In the genomic region with DNA sequence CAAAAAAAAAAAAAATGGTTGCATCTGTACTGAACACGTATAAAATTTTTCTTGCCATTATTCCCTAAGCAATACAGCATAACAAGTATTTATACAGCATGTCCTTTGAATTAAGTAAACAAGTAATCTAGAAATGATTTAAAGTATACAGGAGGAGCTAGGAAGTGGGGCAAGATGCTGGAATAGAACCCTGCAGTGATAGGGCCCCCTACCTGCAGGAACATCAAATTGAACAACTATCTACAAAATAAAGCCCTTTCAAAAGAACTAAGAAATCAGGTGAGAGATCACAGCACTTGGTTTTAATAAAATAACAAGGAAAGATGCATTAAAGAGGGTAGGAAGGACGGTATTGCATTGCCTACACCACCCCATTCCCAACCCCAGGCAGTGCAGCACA, we compare ENCODE assay signal across 15 cellular contexts. TPM values are rescaled to one million over a fixed set of nuclear protein-coding genes. Genes with fewer than 3 reads are reported as not detected.
"Had no signal": no experiment of that assay in that cellular context is flagged by ENCODE, and none has a peak within 500 bp of the region (broad histone marks: within the 10 kb centered on the region; RNA-seq: fewer than 3 reads in every experiment).

No MANE protein-coding gene starts in this region.

- H3K4me3 ChIP-seq: gastroesophageal sphincter, stomach, thoracic aorta had no signal

- H3K27me3 ChIP-seq: gastroesophageal sphincter, stomach had no signal

- DNase-seq: activated CD4-positive, alpha-beta T cell treated with anti-CD3 and anti-CD28 coated beads for 4 hours; activated CD8-positive, alpha-beta memory T cell treated with anti-CD3 and anti-CD28 coated beads, Interleukin-2, amount 50 U/mL, for 4 hours; activated CD8-positive, alpha-beta T cell treated with anti-CD3 and anti-CD28 coated beads for 36 hours; aorta; left ventricle myocardium superior; nephron progenitor cell; stimulated activated CD4-positive, alpha-beta T cell treated with anti-CD3 and anti-CD28 coated beads, Interleukin-4, amount 100 ng/mL, for 1 hour; stomach had no signal

- H3K27ac ChIP-seq: gastroesophageal sphincter, stomach, thoracic aorta had no signal

- H3K27ac Mint-ChIP-seq: activated CD8-positive, alpha-beta T cell treated with anti-CD3 and anti-CD28 coated beads for 36 hours; nephron progenitor cell had no signal

- H3K4me1 Mint-ChIP-seq: nephron progenitor cell had no signal

- H3K9me3 ChIP-seq: gastroesophageal sphincter, stomach, thoracic aorta had no signal

- ATAC-seq: activated CD8-positive, alpha-beta T cell treated with anti-CD3 and anti-CD28 coated beads for 36 hours; gastroesophageal sphincter; left ventricle myocardium superior had no signal

- H3K4me3 Mint-ChIP-seq: activated CD8-positive, alpha-beta T cell treated with anti-CD3 and anti-CD28 coated beads for 36 hours; nephron progenitor cell had no signal

RNA-seq across cellular contexts. Expression of gene TSHB, which starts 10.9 kb away (rescaled TPM):
- total RNA-seq: activated CD8-positive, alpha-beta T cell treated with anti-CD3 and anti-CD28 coated beads for 36 hours; aorta; fibroblast of lung; gastroesophageal sphincter; kidney epithelial cell; left ventricle myocardium superior; mesenteric fat pad; osteocyte; stomach; thoracic aorta; urinary bladder had no signal
- polyA plus RNA-seq: aorta, fibroblast of lung, stomach, urinary bladder had no signal
